In genomic region chr9:21334969-21335632, GRCh38 we compare ENCODE assay signal across 8 cellular contexts.
DNase-seq lines count a peak whose midpoint lies in the region; ATAC-seq and TF ChIP-seq lines count a peak whose summit lies in the region.

KLHL9 (minus strand) TSS chr9:21335404; CDS start chr9:21334859, 545 bp downstream.

- H3K36me3 ChIP-seq in KOPT-K1 (ENCODE audit: insufficient read depth, low read length) = peaks cover 38% of the 10 kb centered on the region

- ATAC-seq in GM21737 (IDR thresholded peaks at IDR 0.05; ENCODE audit: unreplicated experiment) = peak; percentile 93

- CTCF ChIA-PET in RWPE1 (lab: Yijun Ruan, JAX) = interaction anchor here (0.6 to 1.5 kb wide), 2 partner anchors 35 to 374 kb away, joined by 4 to 5 read pairs; no protein-coding TSS in a partner anchor

- no peak for TF ChIP-seq CTCF in RWPE1 (conservative IDR thresholded peaks at IDR 0.05; ENCODE audit: low read depth)

- H3K9me3 ChIP-seq in KOPT-K1 (ENCODE audit: insufficient read depth, low read length, poor library complexity, severe bottlenecking) = no peaks in the 10 kb centered on the region

- POLR2A ChIA-PET in RWPE1 (lab: Yijun Ruan, JAX; ENCODE audit: low non-redundant PET) = interaction anchor here (0.6 kb wide), 1 partner anchor 145 kb away, joined by 3 read pairs; no protein-coding TSS in a partner anchor

- H3K27ac ChIP-seq in KOPT-K1 (ENCODE audit: low read depth, low read length, poor library complexity, severe bottlenecking) (peak within 1 kb of the TSS; percentile 92), RWPE1 (peak within 1 kb of the TSS; percentile 92), substantia nigra (ENCODE audit: low read depth, low read length, poor library complexity, severe bottlenecking) (peak within 1 kb of the TSS; percentile 87)

- DNase-seq in DMS79 treated with DMSO at 0.1 percent for 48 hours (lab: John Stamatoyannopoulos, UW) (peak; percentile 82), RWPE1 (ENCODE audit: low spot score) (peak; percentile 98), germinal center (ENCODE audit: low spot score) (peak; percentile 85), non-pigmented ciliary epithelial cell (ENCODE audit: low read depth) (peak; percentile 48), substantia nigra (lab: John Stamatoyannopoulos, UW) (peak; percentile 66 to 95 (median 90))
- DNase-seq in activated naive CD4-positive, alpha-beta T cell treated with Interleukin-2 at 50 U/mL for 16 hours = peak; percentile 86

Comparison
In these comparisons a context has a peak if more than half of its experiments do, and no peak if none do; other contexts are left out.
1. Peak in every context shown above with its lines: DNase-seq, ATAC-seq and H3K27ac ChIP-seq.
2. DNase-seq: peak in every context shown above with its lines; median percentile 98 in RWPE1; 90 in substantia nigra; 86 in activated naive CD4-positive, alpha-beta T cell treated with Interleukin-2 at 50 U/mL for 16 hours; 85 in germinal center; 82 in DMS79 treated with DMSO at 0.1 percent for 48 hours; 48 in non-pigmented ciliary epithelial cell.